ENCODE assay signal across 10 cellular contexts in the genomic region with DNA sequence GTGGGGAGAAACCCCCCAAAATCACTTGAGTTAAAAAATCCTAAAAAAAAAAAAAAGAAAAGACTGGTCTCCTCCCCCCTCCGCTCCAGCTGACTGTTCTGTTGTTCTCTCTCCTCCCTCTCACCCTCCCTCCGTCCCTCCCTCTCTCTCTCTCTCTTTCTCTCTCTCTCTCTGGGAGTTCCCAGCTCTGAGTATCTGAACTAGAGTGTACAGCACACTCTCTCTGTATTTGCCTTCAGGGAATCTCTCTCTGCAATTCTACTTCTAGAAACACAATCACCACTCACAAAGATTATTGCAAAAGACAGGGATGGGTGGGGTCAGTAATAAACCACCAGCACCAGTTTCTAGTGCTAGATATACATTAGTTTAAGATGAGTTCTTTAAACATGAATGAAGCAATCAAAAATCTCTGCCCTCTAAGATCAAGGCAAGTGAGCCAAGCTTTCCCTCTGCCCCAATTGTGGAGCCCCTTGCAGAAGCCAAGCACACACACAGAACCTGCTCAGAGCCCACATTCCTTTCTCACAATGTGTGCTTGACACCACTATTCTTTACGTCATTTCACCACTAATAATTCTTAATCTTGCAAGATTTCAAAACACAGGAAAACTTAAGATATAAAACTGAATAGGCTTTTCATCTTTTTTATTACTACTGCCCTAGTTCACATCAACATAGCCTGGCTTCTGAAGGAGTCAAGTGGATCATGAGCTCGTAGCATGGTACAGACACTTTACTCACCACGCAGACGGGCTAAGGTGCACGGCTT.
DNase-seq lines count a peak whose midpoint lies in the region; ATAC-seq lines count a peak whose summit lies in the region.
"Had no signal": no experiment of that assay in that cellular context is flagged by ENCODE, and none has a peak within 500 bp of the region (broad histone marks: within the 10 kb centered on the region; RNA-seq: fewer than 3 reads in every experiment).

No MANE protein-coding gene starts in this region.

- DNase-seq in A172 (ENCODE audit: low spot score) (peak; percentile 37), NCI-H69 (lab: John Stamatoyannopoulos, UW) (peak; percentile 56), myocyte (ENCODE audit: low read depth) (peak; percentile 66), NCI-H2171 treated with DMSO at 0.1 percent for 48 hours (lab: John Stamatoyannopoulos, UW) (no peak), NCI-H748 treated with DMSO at 0.1 percent for 48 hours (lab: John Stamatoyannopoulos, UW) (no peak)
- DNase-seq in central memory CD4-positive, alpha-beta T cell, result no peak
- DNase-seq: activated naive CD4-positive, alpha-beta T cell; NCI-H1930 had no signal

- peak; percentile 93 for ATAC-seq in esophagus mucosa
- ATAC-seq in HG03521 (IDR thresholded peaks at IDR 0.05; ENCODE audit: unreplicated experiment), result no peak

Comparison
In these comparisons a context has a peak if more than half of its experiments do, and no peak if none do; other contexts are left out.
1. DNase-seq: peak in A172 (single experiment), NCI-H69 (single experiment) and myocyte (single experiment); none in NCI-H2171 treated with DMSO at 0.1 percent for 48 hours (single experiment), central memory CD4-positive, alpha-beta T cell (single experiment) and NCI-H748 treated with DMSO at 0.1 percent for 48 hours (single experiment).